18 cellular contexts compared by ENCODE assay signal in genomic region chr18:10739152-10739551, GRCh38.
DNase-seq lines count a peak whose midpoint lies in the region; ATAC-seq and TF ChIP-seq lines count a peak whose summit lies in the region.
"Had no signal": no experiment of that assay in that cellular context is flagged by ENCODE, and none has a peak within 500 bp of the region (broad histone marks: within the 10 kb centered on the region; RNA-seq: fewer than 3 reads in every experiment).

No MANE protein-coding gene starts in this region.

- H3K9me3 ChIP-seq in RWPE2 (ENCODE audit: severe bottlenecking) (peaks cover 2% of the 10 kb centered on the region), fibroblast of lung (ENCODE audit: control insufficient read depth, insufficient read depth, low read depth, low read length) (no peaks in the 10 kb centered on the region)
- H3K9me3 ChIP-seq: left ventricle myocardium inferior, thoracic aorta had no signal

- no peak overlapping the region for H2AFZ ChIP-seq in fibroblast of lung (ENCODE audit: low read length)

- DNase-seq in Calu3 (no peak), MV-4-11 (lab: John Stamatoyannopoulos, UW) (peak; percentile 13), RWPE2 (ENCODE audit: low spot score) (no peak), fibroblast of lung (ENCODE audit: low read depth in 2 of 2) (peak; percentile 45 to 72), glomerular visceral epithelial cell (ENCODE audit: extremely low spot score) (no peak), NCI-H1694 treated with DMSO at 0.1 percent for 48 hours (lab: John Stamatoyannopoulos, UW) (no peak), dermis blood vessel endothelial cell (no peak)
- DNase-seq: activated CD4-positive, alpha-beta memory T cell treated with anti-CD3 and anti-CD28 coated beads, Interleukin-2, amount 10 ng/mL, durations not matched to agents 7 days and 5 days; AML-193; left ventricle myocardium inferior; NCI-H1048; NCI-H524; occipital lobe; stimulated activated CD4-positive, alpha-beta T cell treated with anti-CD3 and anti-CD28 coated beads, Interleukin-4, amount 100 ng/mL, for 24 hours; stimulated activated CD8-positive, alpha-beta memory T cell treated with anti-CD3 and anti-CD28 coated beads, Interleukin-4, amount 100 ng/mL, for 48 hours had no signal

- intact Hi-C loops in Calu3 (cut with micrococcal nuclease; ENCODE audit: unreplicated experiment), result no loop called here

- no peaks in the 10 kb centered on the region for H3K36me3 ChIP-seq in RWPE2 (ENCODE audit: low read depth)
- no peaks in the 10 kb centered on the region for H3K36me3 ChIP-seq in fibroblast of lung (ENCODE audit: control insufficient read depth, insufficient read depth, low read length)
- H3K36me3 ChIP-seq: left ventricle myocardium inferior, thoracic aorta had no signal

- peak overlapping the region; percentile 67 for H3K27ac Mint-ChIP-seq in Calu3 (ENCODE audit: unreplicated experiment)
- H3K27ac Mint-ChIP-seq: activated CD4-positive, alpha-beta memory T cell treated with anti-CD3 and anti-CD28 coated beads, Interleukin-2, amount 10 ng/mL, durations not matched to agents 7 days and 5 days had no signal

- TF ChIP-seq CTCF in Calu3 (IDR thresholded peaks at IDR 0.05; ENCODE audit: unreplicated experiment) (no peak), RWPE2 (IDR thresholded peaks at IDR 0.05; ENCODE audit: poor library complexity, severe bottlenecking) (no peak), fibroblast of lung (conservative IDR thresholded peaks at IDR 0.05 in 1 of 2, IDR thresholded peaks at IDR 0.05 in 1 of 2; ENCODE audit: low read depth in 1 of 2, low read length in 2 of 2) (no peak)

- no peaks in the 10 kb centered on the region for H3K36me3 Mint-ChIP-seq in Calu3 (ENCODE audit: insufficient read depth, unreplicated experiment)

- no peaks in the 10 kb centered on the region for H3K4me1 Mint-ChIP-seq in Calu3 (ENCODE audit: low read depth, unreplicated experiment)
- H3K4me1 Mint-ChIP-seq: activated CD4-positive, alpha-beta memory T cell treated with anti-CD3 and anti-CD28 coated beads, Interleukin-2, amount 10 ng/mL, durations not matched to agents 7 days and 5 days; central memory CD8-positive, alpha-beta T cell had no signal

- no peaks in the 10 kb centered on the region for H4K20me1 ChIP-seq in fibroblast of lung (ENCODE audit: control insufficient read depth, extremely low read depth, insufficient read depth, low read length)

- H3K79me2 ChIP-seq in fibroblast of lung (ENCODE audit: control insufficient read depth, insufficient read depth, low read length), result no peaks in the 10 kb centered on the region

- H3K4me3 Mint-ChIP-seq in Calu3 (ENCODE audit: low read depth, unreplicated experiment), result no peak overlapping the region
- H3K4me3 Mint-ChIP-seq: activated CD4-positive, alpha-beta memory T cell treated with anti-CD3 and anti-CD28 coated beads, Interleukin-2, amount 10 ng/mL, durations not matched to agents 7 days and 5 days; central memory CD8-positive, alpha-beta T cell had no signal

- no peak overlapping the region for H3K9ac ChIP-seq in fibroblast of lung (ENCODE audit: insufficient read depth, low read length)

- peaks cover 11% of the 10 kb centered on the region for H3K4me1 ChIP-seq in RWPE2 (ENCODE audit: insufficient read depth, poor library complexity, severe bottlenecking)
- H3K4me1 ChIP-seq in fibroblast of lung (ENCODE audit: control insufficient read depth, extremely low read depth, insufficient read depth, low read length), result no peaks in the 10 kb centered on the region
- H3K4me1 ChIP-seq: left ventricle myocardium inferior had no signal

- H3K27ac ChIP-seq in RWPE2 (ENCODE audit: poor library complexity, severe bottlenecking) (no peak overlapping the region), fibroblast of lung (ENCODE audit: insufficient read depth, low read length) (no peak overlapping the region)
- H3K27ac ChIP-seq: left ventricle myocardium inferior, thoracic aorta had no signal

- H3K4me3 ChIP-seq in RWPE2 (ENCODE audit: severe bottlenecking), result no peak overlapping the region
- H3K4me3 ChIP-seq in fibroblast of lung (replicated peaks in 1 of 4; ENCODE audit: control extremely low read depth in 1 of 4, insufficient read depth in 1 of 4, low read depth in 3 of 4, low read length in 4 of 4), result no peak overlapping the region
- H3K4me3 ChIP-seq: left ventricle myocardium inferior, thoracic aorta had no signal

- CTCF ChIA-PET in Calu3 (lab: Charles Lee), result no interaction called here

- peak; percentile 29; the same call in 2 of the 3 replicates for ATAC-seq in RWPE2 (ENCODE audit: low read depth)
- no peak for ATAC-seq in HG03135 (IDR thresholded peaks at IDR 0.05; ENCODE audit: unreplicated experiment)

- H3K4me2 ChIP-seq in fibroblast of lung (ENCODE audit: extremely low read depth, insufficient read depth, low read length), result no peak overlapping the region

- no TSS peak for BruUV-seq in Calu3 (replicated peaks; lab: Mats Ljungman, UMichigan)

- no peaks in the 10 kb centered on the region for H3K27me3 Mint-ChIP-seq in Calu3 (ENCODE audit: unreplicated experiment)
- H3K27me3 Mint-ChIP-seq: activated CD4-positive, alpha-beta memory T cell treated with anti-CD3 and anti-CD28 coated beads, Interleukin-2, amount 10 ng/mL, durations not matched to agents 7 days and 5 days; central memory CD8-positive, alpha-beta T cell had no signal

- no peaks in the 10 kb centered on the region for H3K27me3 ChIP-seq in RWPE2 (ENCODE audit: insufficient read depth, poor library complexity, severe bottlenecking)
- no peaks in the 10 kb centered on the region for H3K27me3 ChIP-seq in fibroblast of lung (ENCODE audit: control insufficient read depth, insufficient read depth, low read length)

- no peaks in the 10 kb centered on the region for H3K9me3 Mint-ChIP-seq in Calu3 (ENCODE audit: low read depth, unreplicated experiment)
- H3K9me3 Mint-ChIP-seq: activated CD4-positive, alpha-beta memory T cell treated with anti-CD3 and anti-CD28 coated beads, Interleukin-2, amount 10 ng/mL, durations not matched to agents 7 days and 5 days; central memory CD8-positive, alpha-beta T cell had no signal

Comparison
In these comparisons a context has a peak if more than half of its experiments do, and no peak if none do; other contexts are left out.
1. DNase-seq: peak in MV-4-11 (single experiment) and fibroblast of lung (2 of 2); none in Calu3 (single experiment), RWPE2 (single experiment), glomerular visceral epithelial cell (single experiment), NCI-H1694 treated with DMSO at 0.1 percent for 48 hours (single experiment) and dermis blood vessel endothelial cell (single experiment).